27 cellular contexts compared by ENCODE assay signal in genomic region chr16:46745594-46745993, GRCh38. TPM values are rescaled to one million over a fixed set of nuclear protein-coding genes. Genes with fewer than 3 reads are reported as not detected.
DNase-seq lines count a peak whose midpoint lies in the region; ATAC-seq lines count a peak whose summit lies in the region.
"Had no signal": no experiment of that assay in that cellular context is flagged by ENCODE, and none has a peak within 500 bp of the region (broad histone marks: within the 10 kb centered on the region; RNA-seq: fewer than 3 reads in every experiment).

No MANE protein-coding gene starts in this region.

- no peaks in the 10 kb centered on the region for H3K27me3 ChIP-seq in BLaER1 treated with 17β-estradiol and CSF1 and Interleukin-3, amounts not matched to agents 10 nM and 100 nM
- H3K27me3 ChIP-seq in trophoblast cell (ENCODE audit: insufficient read depth, low read length), result no peaks in the 10 kb centered on the region
- H3K27me3 ChIP-seq: SJSA1, upper lobe of left lung had no signal

- no peaks in the 10 kb centered on the region for H4K20me1 ChIP-seq in BLaER1 treated with 17β-estradiol and CSF1 and Interleukin-3, amounts not matched to agents 10 nM and 100 nM

- peaks cover 15% of the 10 kb centered on the region for H3K79me2 ChIP-seq in trophoblast cell (ENCODE audit: control insufficient read depth, insufficient read depth, low read length, poor library complexity)

- no peak overlapping the region for H3K18ac ChIP-seq in trophoblast cell (ENCODE audit: low read length)

- peak overlapping the region; percentile 21 for H3K14ac ChIP-seq in trophoblast cell (ENCODE audit: low read length)

- DNase-seq in NCI-H2029 (lab: John Stamatoyannopoulos, UW), result peak; percentile 4
- no peak for DNase-seq in NCI-H2029 treated with DMSO at 0.1 percent for 48 hours (lab: John Stamatoyannopoulos, UW)
- DNase-seq in NCI-H748 treated with DMSO at 0.1 percent for 48 hours (lab: John Stamatoyannopoulos, UW), result peak; percentile 1
- DNase-seq in trophoblast cell, result no peak
- DNase-seq in NCI-H1436 (lab: John Stamatoyannopoulos, UW), result no peak
- no peak for DNase-seq in Kasumi-1 (lab: John Stamatoyannopoulos, UW)
- DNase-seq: activated CD4-positive, alpha-beta T cell treated with anti-CD3 and anti-CD28 coated beads for 36 hours; activated CD8-positive, alpha-beta memory T cell treated with anti-CD3 and anti-CD28 coated beads, Interleukin-2, amount 50 U/mL, for 48 hours; activated CD8-positive, alpha-beta T cell treated with anti-CD3 and anti-CD28 coated beads for 36 hours; activated naive CD4-positive, alpha-beta T cell treated with anti-CD3 and anti-CD28 coated beads for 36 hours; CD4-positive, alpha-beta T cell; dermis blood vessel endothelial cell; kidney glomerular epithelial cell; mammary epithelial cell; MM.1S; NCI-H82; T-helper 9 cell; upper lobe of left lung had no signal

- H3K79me1 ChIP-seq in trophoblast cell (ENCODE audit: low read length), result peaks cover 47% of the 10 kb centered on the region

- H4K12ac ChIP-seq in trophoblast cell (ENCODE audit: low read depth, low read length), result no peak overlapping the region

- H2AK5ac ChIP-seq in trophoblast cell (ENCODE audit: low read length), result no peak overlapping the region

- ATAC-seq in GM21825 (IDR thresholded peaks at IDR 0.05; ENCODE audit: unreplicated experiment), result no peak
- ATAC-seq: activated CD4-positive, alpha-beta T cell treated with anti-CD3 and anti-CD28 coated beads for 36 hours; activated CD8-positive, alpha-beta T cell treated with anti-CD3 and anti-CD28 coated beads for 36 hours; esophagus mucosa; HCT116; stimulated activated memory B cell treated with anti-CD40 and anti-IgM and Interleukin-4, amounts not matched to agents 10 μg/mL and 1 μg/mL and 100 μg/mL, for 72 hours had no signal

- H2AFZ ChIP-seq in trophoblast cell (ENCODE audit: insufficient read depth, low read length, poor library complexity), result no peak overlapping the region

- H3K9ac ChIP-seq in BLaER1 treated with 17β-estradiol and CSF1 and Interleukin-3, amounts not matched to agents 10 nM and 100 nM, result no peak overlapping the region
- H3K9ac ChIP-seq in trophoblast cell (ENCODE audit: low read length), result no peak overlapping the region
- H3K9ac ChIP-seq: KMS-11 had no signal

- peak overlapping the region; percentile 67 for H2BK12ac ChIP-seq in trophoblast cell (ENCODE audit: low read length)

- H3K4ac ChIP-seq in trophoblast cell (ENCODE audit: low read depth, low read length), result peak overlapping the region; percentile 10

- H3K9me3 ChIP-seq in BLaER1 treated with 17β-estradiol and CSF1 and Interleukin-3, amounts not matched to agents 10 nM and 100 nM (replicated peaks in 1 of 11), result no peaks in the 10 kb centered on the region
- no peaks in the 10 kb centered on the region for H3K9me3 ChIP-seq in trophoblast cell (ENCODE audit: insufficient read depth, low read depth, low read length)
- H3K9me3 ChIP-seq: SJSA1, upper lobe of left lung had no signal

- H3K27ac ChIP-seq in BLaER1 treated with 17β-estradiol and CSF1 and Interleukin-3, amounts not matched to agents 10 nM and 100 nM, result no peak overlapping the region
- H3K27ac ChIP-seq in trophoblast cell (ENCODE audit: low read depth, low read length), result peak overlapping the region; percentile 28
- H3K27ac ChIP-seq: KMS-11, SJSA1, skin epidermis, upper lobe of left lung, VCaP had no signal

- no peak overlapping the region for H3K23ac ChIP-seq in trophoblast cell (ENCODE audit: low read length)

- H4K91ac ChIP-seq in trophoblast cell (ENCODE audit: low read depth, low read length), result peak overlapping the region; percentile 87

- H2BK120ac ChIP-seq in trophoblast cell (ENCODE audit: insufficient read depth, low read length, poor library complexity), result peak overlapping the region; percentile 65

- H3K36me3 ChIP-seq in BLaER1 treated with 17β-estradiol and CSF1 and Interleukin-3, amounts not matched to agents 10 nM and 100 nM, result no peaks in the 10 kb centered on the region
- H3K36me3 ChIP-seq in trophoblast cell (ENCODE audit: control insufficient read depth in 1 of 2, insufficient read depth in 2 of 2, low read length in 2 of 2), result no peaks in the 10 kb centered on the region
- H3K36me3 ChIP-seq: SJSA1, upper lobe of left lung had no signal

- H3K4me1 ChIP-seq in BLaER1 treated with 17β-estradiol and CSF1 and Interleukin-3, amounts not matched to agents 10 nM and 100 nM, result peaks cover 49 to 66% (median 59%) of the 10 kb centered on the region in 10 experiments
- H3K4me1 ChIP-seq in trophoblast cell (ENCODE audit: control insufficient read depth in 1 of 2, insufficient read depth in 2 of 2, low read length in 2 of 2), result peaks cover 37 to 38% of the 10 kb centered on the region in 2 experiments
- H3K4me1 ChIP-seq: SJSA1 had no signal

- H3K4me2 ChIP-seq in BLaER1 treated with 17β-estradiol and CSF1 and Interleukin-3, amounts not matched to agents 10 nM and 100 nM, result peak overlapping the region in 10 of 11 experiments; percentile 5 to 82 (median 66); a peak in 15 of 22 replicates
- no peak overlapping the region for H3K4me2 ChIP-seq in trophoblast cell (ENCODE audit: low read length)
- H3K4me2 ChIP-seq: KMS-11 had no signal

- WGBS in trophoblast cell (ENCODE audit: extremely low coverage, insufficient coverage, insufficient read length), result no CpG with 5 or more reads among the region's 8 CpGs

- no peak overlapping the region for H4K8ac ChIP-seq in trophoblast cell (ENCODE audit: low read depth, low read length)

- peak overlapping the region; percentile 81 for H2BK5ac ChIP-seq in trophoblast cell (ENCODE audit: low read depth, low read length, poor library complexity)

- no peak overlapping the region for H3K4me3 ChIP-seq in BLaER1 treated with 17β-estradiol and CSF1 and Interleukin-3, amounts not matched to agents 10 nM and 100 nM
- no peak overlapping the region for H3K4me3 ChIP-seq in trophoblast cell (ENCODE audit: low read depth, low read length)
- H3K4me3 ChIP-seq: SJSA1, skin epidermis, upper lobe of left lung had no signal

RNA-seq across cellular contexts. Expression of gene MYLK3, which starts 2.5 kb away (rescaled TPM):
- polyA plus RNA-seq in trophoblast cell (2013), result 1.8 and 2.2 TPM in 2 replicates

RNA-seq across cellular contexts. Expression of gene ORC6, which starts 56.1 kb away (rescaled TPM):
- polyA plus RNA-seq in trophoblast cell (2013), result 51.5 and 52.0 TPM in 2 replicates

RNA-seq across cellular contexts. Expression of gene VPS35, which starts 56.6 kb away (rescaled TPM):
- 95.6 and 98.7 TPM in 2 replicates for polyA plus RNA-seq in trophoblast cell (2013)

Comparison
In these comparisons a context has a peak if more than half of its experiments do, and no peak if none do; other contexts are left out.
1. DNase-seq: peak in NCI-H2029 (single experiment) and NCI-H748 treated with DMSO at 0.1 percent for 48 hours (single experiment); none in NCI-H2029 treated with DMSO at 0.1 percent for 48 hours (single experiment), trophoblast cell (0 of 2), NCI-H1436 (single experiment) and Kasumi-1 (0 of 2).